ENCODE assay signal across 5 cellular contexts in the genomic region with DNA sequence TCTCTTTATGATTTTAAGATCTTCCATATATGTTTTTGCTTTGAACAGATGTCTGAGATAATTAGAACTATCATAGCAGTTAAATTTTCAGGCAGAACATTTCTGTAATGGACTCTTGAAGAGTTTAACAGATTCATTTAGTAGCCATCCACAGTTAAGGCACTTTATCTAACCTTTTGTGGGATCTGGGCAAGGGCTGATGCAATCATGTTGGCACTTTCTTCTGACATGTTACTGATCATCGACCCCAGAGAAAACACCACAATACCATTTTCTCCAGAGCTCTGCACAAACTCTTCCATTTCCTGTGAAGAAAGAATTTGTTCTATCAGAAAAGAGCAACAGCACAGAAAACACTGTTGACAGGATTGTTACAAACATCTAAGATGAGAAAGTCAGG. TPM values are rescaled to one million over a fixed set of nuclear protein-coding genes. Genes with fewer than 3 reads are reported as not detected.
"Had no signal": no experiment of that assay in that cellular context is flagged by ENCODE, and none has a peak within 500 bp of the region (broad histone marks: within the 10 kb centered on the region; RNA-seq: fewer than 3 reads in every experiment).

No MANE protein-coding gene starts in this region.

RNA-seq across cellular contexts. Expression of a gene that starts 15.8 kb away (rescaled TPM):
- total RNA-seq: GM23248, H7, HepG2, HFFc6, HT1080 had no signal
- polyA plus RNA-seq: GM23248, HepG2 had no signal
